ENCODE assay signal across 17 cellular contexts in genomic region chr17:29748400-29748799, GRCh38.
"Had no signal": no experiment of that assay in that cellular context is flagged by ENCODE, and none has a peak within 500 bp of the region (broad histone marks: within the 10 kb centered on the region; RNA-seq: fewer than 3 reads in every experiment).

No MANE protein-coding gene starts in this region.

- H3K9me3 Mint-ChIP-seq: effector memory CD8-positive, alpha-beta T cell had no signal

- H3K36me3 ChIP-seq: pancreas, SJCRH30 had no signal

- H3K27me3 ChIP-seq: esophagus squamous epithelium, hepatocyte, pancreas, sigmoid colon, SJCRH30, thyroid gland had no signal

- H3K9me3 ChIP-seq: esophagus squamous epithelium, pancreas, sigmoid colon, SJCRH30, thyroid gland had no signal

- H3K27ac ChIP-seq: hepatocyte, pancreas, sigmoid colon, SJCRH30, thyroid gland had no signal

- DNase-seq: activated CD4-positive, alpha-beta T cell treated with anti-CD3 and anti-CD28 coated beads for 1 hour; activated naive CD4-positive, alpha-beta T cell treated with Interleukin-2 at 50 U/mL for 16 hours; dermis blood vessel endothelial cell; effector memory CD8-positive, alpha-beta T cell; esophagus squamous epithelium; mammary epithelial cell; pancreas; sigmoid colon; stimulated activated CD4-positive, alpha-beta T cell treated with anti-CD3 and anti-CD28 coated beads, Interleukin-1b, Interleukin-23, amount 100 ng/mL, for 48 hours; stimulated activated CD8-positive, alpha-beta memory T cell treated with anti-CD3 and anti-CD28 coated beads, Interleukin-4, amount 100 ng/mL, for 48 hours; stimulated activated naive CD4-positive, alpha-beta T cell treated with Interleukin-2 at 50 U/mL for 16 hours; T-helper 2 cell; thyroid gland; WERI-Rb-1 had no signal

- ATAC-seq: effector memory CD8-positive, alpha-beta T cell; left lobe of liver; pancreas had no signal

- H3K4me3 ChIP-seq: esophagus squamous epithelium, hepatocyte, pancreas, sigmoid colon, SJCRH30, thyroid gland had no signal

- H3K4me2 ChIP-seq: hepatocyte had no signal

- H3K27me3 Mint-ChIP-seq: effector memory CD8-positive, alpha-beta T cell had no signal

- H2AFZ ChIP-seq: hepatocyte had no signal

- H3K79me2 ChIP-seq: hepatocyte had no signal
